Comparison of ENCODE assay signal across 1 cellular context in genomic region chr16:22352726-22353125, GRCh38.
TF ChIP-seq lines count a peak whose summit lies in the region.

No MANE protein-coding gene starts in this region.

TF ChIP-seq in SK-N-SH treated with all-trans-retinoic acid at 6 μM for 48 hours, 23 proteins besides CTCF, POLR2A, EP300 and RAD21 (continued from another document):
- TF ChIP-seq POU6F1 (CRISPR knock-in tag; IDR thresholded peaks at IDR 0.05; ENCODE audit: borderline replicate concordance, low read depth), result no peak
- no peak for TF ChIP-seq ZC3H10 (CRISPR knock-in tag; IDR thresholded peaks at IDR 0.05)
- no peak for TF ChIP-seq ZFP3 (CRISPR knock-in tag; IDR thresholded peaks at IDR 0.05)
